8 cellular contexts compared by ENCODE assay signal in genomic region chr19:1513492-1514294, GRCh38. TPM values are rescaled to one million over a fixed set of nuclear protein-coding genes. Genes with fewer than 3 reads are reported as not detected.
DNase-seq lines count a peak whose midpoint lies in the region; ATAC-seq, FAIRE-seq and TF ChIP-seq lines count a peak whose summit lies in the region.

No MANE protein-coding gene starts in this region.

- H3K4me3 ChIP-seq in heart left ventricle (peak overlapping the region; percentile 50 to 83 (median 60)), small intestine (ENCODE audit: low read depth in 1 of 2, low read length in 2 of 2) (peak overlapping the region; percentile 13 to 54)

- DNase-seq in GM13977 (ENCODE audit: low spot score) (peak; percentile 79), RKO (ENCODE audit: low spot score) (peak; percentile 78), activated gamma-delta T cell (lab: John Stamatoyannopoulos, UW) (peak; percentile 50), heart left ventricle (peak in 3 of 5 donors; percentile 56 to 84 (median 72)), small intestine (peak; percentile 71)

- H3K4me1 ChIP-seq in heart left ventricle (peaks cover 0 to 40% (median 7%) of the 10 kb centered on the region in 12 donors), small intestine (ENCODE audit: control insufficient read depth in 2 of 2, insufficient read depth in 1 of 2, low read depth in 1 of 2, low read length in 1 of 2) (no peaks in the 10 kb centered on the region)

- WGBS in heart left ventricle, 4 donors, result 4 to 5% (median 4%) methylated on average over 5 to 53 of the region's 53 CpGs
- 4 to 5% (median 5%) methylated on average over 34 to 53 of the region's 53 CpGs for WGBS in small intestine, 3 donors

- H3K27ac ChIP-seq in heart left ventricle (peak overlapping the region; percentile 62 to 97 (median 88)), small intestine (ENCODE audit: low read depth in 1 of 2, low read length in 1 of 2) (peak overlapping the region in 1 of 2 donors; percentile 64)

- FAIRE-seq in small intestine (lab: Jason Lieb, UNC), result no peak

- in situ Hi-C loops in GM13977 (cut with MboI; ENCODE audit: low pct_unique_long_range_greater_than_20kb, low sequenced_read_pairs, unreplicated experiment), result no loop called here

- ATAC-seq in heart left ventricle (peak; percentile 19 to 60 (median 38)), HG02588 (IDR thresholded peaks at IDR 0.05; ENCODE audit: unreplicated experiment) (no peak), GM18907 (IDR thresholded peaks at IDR 0.05; ENCODE audit: unreplicated experiment) (no peak), GM19023 (IDR thresholded peaks at IDR 0.05; ENCODE audit: unreplicated experiment) (no peak)

- no peak for TF ChIP-seq POLR2A in heart left ventricle (IDR thresholded peaks at IDR 0.05)

- peaks cover 0 to 6% (median 0%) of the 10 kb centered on the region in 9 donors for H3K36me3 ChIP-seq in heart left ventricle
- no peaks in the 10 kb centered on the region for H3K36me3 ChIP-seq in small intestine (ENCODE audit: control insufficient read depth in 2 of 2, insufficient read depth in 2 of 2, low read length in 2 of 2)

- H3K9me3 ChIP-seq in heart left ventricle, result peaks cover 0 to under 1% (median 0%) of the 10 kb centered on the region in 12 donors
- H3K9me3 ChIP-seq in small intestine (ENCODE audit: control insufficient read depth, low read depth), result no peaks in the 10 kb centered on the region

- TF ChIP-seq CTCF in GM13977 (IDR thresholded peaks at IDR 0.05; ENCODE audit: extremely low read depth, insufficient read depth, missing control alignments), result peak; percentile 77
- peak in 11 of 12 donors; percentile 37 to 64 (median 61) for TF ChIP-seq CTCF in heart left ventricle (IDR thresholded peaks at IDR 0.05)

- H3K27me3 ChIP-seq in heart left ventricle (peaks cover 0 to 35% (median 5%) of the 10 kb centered on the region in 9 donors), small intestine (ENCODE audit: control insufficient read depth in 2 of 2, insufficient read depth in 2 of 2, low read length in 2 of 2) (no peaks in the 10 kb centered on the region)

- intact Hi-C loops in heart left ventricle (cut with DNase I), result loop anchor here in 2 of 10 donors (5.0 to 10.0 kb wide), 2 partner anchors 66 to 239 kb away; partner anchors contain the start of gene FAM174C (in 1 of the 2)

RNA-seq across cellular contexts. Expression of gene ADAMTSL5, which starts 0.9 kb away (rescaled TPM):
- 10 to 100 TPM; 24.4 to 53.6 (median 33.9) TPM for total RNA-seq in heart left ventricle
- polyA plus RNA-seq in heart left ventricle (10 to 100 TPM; 20.8 to 25.5 TPM), small intestine (10 to 100 TPM in 2 of 3 donors, 1 to 10 TPM in 1; 6.4 to 24.8 (median 13.2) TPM)

RNA-seq across cellular contexts. Expression of gene PLK5, which starts 10.2 kb away (rescaled TPM):
- total RNA-seq in heart left ventricle, result under 1 TPM in 1 of 9 donors, not detected in 8; 0.17 TPM
- polyA plus RNA-seq in heart left ventricle, result under 1 TPM in 1 of 2 donors, not detected in 1; 0.30 TPM
- polyA plus RNA-seq in small intestine, result under 1 TPM in 1 of 3 donors, not detected in 2; 0.25 TPM

RNA-seq across cellular contexts. Expression of gene REEP6, which starts 22.7 kb away (rescaled TPM):
- 1 to 10 TPM; 1.9 to 6.0 (median 3.5) TPM for total RNA-seq in heart left ventricle
- polyA plus RNA-seq in heart left ventricle, result 1 to 10 TPM; 3.6 to 4.1 TPM
- 100 to 1,000 TPM; 167 to 363 (median 208) TPM for polyA plus RNA-seq in small intestine

RNA-seq across cellular contexts. Expression of gene PCSK4, which starts 23.5 kb away (rescaled TPM):
- total RNA-seq in heart left ventricle, result 1 to 10 TPM in 6 of 9 donors, under 1 TPM in 3; 0.31 to 1.9 (median 1.7) TPM
- under 1 TPM; 0.83 to 0.91 TPM for polyA plus RNA-seq in heart left ventricle
- polyA plus RNA-seq in small intestine, result 10 to 100 TPM in 2 of 3 donors, 1 to 10 TPM in 1; 5.1 to 13.0 (median 12.5) TPM

RNA-seq across cellular contexts. Expression of gene C19orf25, which starts 34.7 kb away (rescaled TPM):
- total RNA-seq in heart left ventricle, result 10 to 100 TPM in 8 of 9 donors, 1 to 10 TPM in 1; 9.4 to 29.2 (median 15.7) TPM
- polyA plus RNA-seq in heart left ventricle, result 10 to 100 TPM; 27.6 to 27.8 TPM
- polyA plus RNA-seq in small intestine, result 10 to 100 TPM; 44.6 to 62.1 (median 61.1) TPM

Comparison
In these comparisons a context has a peak if more than half of its experiments do, and no peak if none do; other contexts are left out.
1. ATAC-seq: peak in heart left ventricle (4 of 4); none in HG02588 (single experiment), GM18907 (single experiment) and GM19023 (single experiment).
2. RNA of gene REEP6, which starts 22.7 kb away (polyA plus RNA-seq): 167 to 363 TPM in small intestine; 3.6 to 4.1 TPM in heart left ventricle; every median in the first group is over 10 times any median in the second.
3. Peak in every context shown above with its lines, with median percentiles within 50 percentile points of each other: DNase-seq.